In genomic region chr7:7567898-7568531, GRCh38 we compare ENCODE assay signal across 8 cellular contexts. TPM values are rescaled to one million over a fixed set of nuclear protein-coding genes. Genes with fewer than 3 reads are reported as not detected.
DNase-seq lines count a peak whose midpoint lies in the region; ATAC-seq and TF ChIP-seq lines count a peak whose summit lies in the region.

No MANE protein-coding gene starts in this region.

- no peak overlapping the region for H2AFZ ChIP-seq in OCI-LY3 (ENCODE audit: low read depth, low read length)

- H3K36me3 ChIP-seq in OCI-LY3 (replicated peaks; ENCODE audit: low read depth, low read length) (peaks cover 42% of the 10 kb centered on the region), esophagus (ENCODE audit: control insufficient read depth in 2 of 2, insufficient read depth in 2 of 2, low read length in 1 of 2) (peaks cover 0 to 2% of the 10 kb centered on the region in 2 donors)

- DNase-seq in retina (peak; percentile 5), NCI-H187 (lab: John Stamatoyannopoulos, UW) (no peak), superior temporal gyrus (ENCODE audit: extremely low spot score) (no peak)

- H3K4me3 ChIP-seq in GM12875 (ENCODE audit: low read depth, low read length), result peak overlapping the region; percentile 71
- H3K4me3 ChIP-seq in OCI-LY3 (ENCODE audit: low read length), result peak overlapping the region; percentile 99
- H3K4me3 ChIP-seq in esophagus (ENCODE audit: low read depth in 1 of 2, low read length in 2 of 2), result peak overlapping the region in 1 of 2 donors; percentile 99

- peak overlapping the region; percentile 82 for H3K4me2 ChIP-seq in OCI-LY3 (ENCODE audit: low read length)

- H3K27me3 ChIP-seq in OCI-LY3 (ENCODE audit: low read depth, low read length), result no peaks in the 10 kb centered on the region
- H3K27me3 ChIP-seq in esophagus (ENCODE audit: control insufficient read depth in 1 of 2, insufficient read depth in 2 of 2, low read length in 2 of 2), result no peaks in the 10 kb centered on the region

- H3K9me3 ChIP-seq in OCI-LY3 (ENCODE audit: insufficient read depth, low read length) (no peaks in the 10 kb centered on the region), esophagus (ENCODE audit: control insufficient read depth in 2 of 2, insufficient read depth in 1 of 2, low read depth in 1 of 2, low read length in 1 of 2) (no peaks in the 10 kb centered on the region)

- H3K27ac ChIP-seq in OCI-LY3 (ENCODE audit: low read length) (peak overlapping the region; percentile 92), esophagus (ENCODE audit: low read depth in 2 of 2, low read length in 1 of 2) (peak overlapping the region; percentile 58 to 64)

- H4K20me1 ChIP-seq in OCI-LY3 (ENCODE audit: insufficient read depth, low read length), result peaks cover 25% of the 10 kb centered on the region

- peaks cover 62% of the 10 kb centered on the region for H3K79me2 ChIP-seq in OCI-LY3 (ENCODE audit: low read length)

- 36 to 42% methylated on average over 2 of the region's 2 CpGs for WGBS in esophagus, 2 donors

- no peak for ATAC-seq in GM19467 (IDR thresholded peaks at IDR 0.05; ENCODE audit: unreplicated experiment)
- ATAC-seq in HG02610 (IDR thresholded peaks at IDR 0.05; ENCODE audit: unreplicated experiment), result no peak

- TF ChIP-seq CTCF in GM12875 (IDR thresholded peaks at IDR 0.05; ENCODE audit: borderline replicate concordance, insufficient read depth, low read depth, low read length) (no peak), OCI-LY3 (IDR thresholded peaks at IDR 0.05; ENCODE audit: low read depth, low read length) (no peak)

- peak overlapping the region; percentile 99 for H3K9ac ChIP-seq in OCI-LY3 (ENCODE audit: low read length)

- H3K4me1 ChIP-seq in OCI-LY3 (ENCODE audit: low read length), result peaks cover 38% of the 10 kb centered on the region
- H3K4me1 ChIP-seq in esophagus (ENCODE audit: control insufficient read depth in 2 of 2, insufficient read depth in 2 of 2, low read length in 1 of 2), result peaks cover 0 to 13% of the 10 kb centered on the region in 2 donors

RNA-seq across cellular contexts. Expression of gene MIOS, which starts 1.3 kb away (rescaled TPM):
- 10 to 100 TPM; 17.6 to 22.1 TPM for polyA plus RNA-seq in esophagus

RNA-seq across cellular contexts. Expression of gene COL28A1, which starts 32.3 kb away (rescaled TPM):
- 1 to 10 TPM in 1 of 2 donors, under 1 TPM in 1; 0.60 to 1.1 TPM for polyA plus RNA-seq in esophagus
